Comparison of ENCODE assay signal across 13 cellular contexts in the genomic region with DNA sequence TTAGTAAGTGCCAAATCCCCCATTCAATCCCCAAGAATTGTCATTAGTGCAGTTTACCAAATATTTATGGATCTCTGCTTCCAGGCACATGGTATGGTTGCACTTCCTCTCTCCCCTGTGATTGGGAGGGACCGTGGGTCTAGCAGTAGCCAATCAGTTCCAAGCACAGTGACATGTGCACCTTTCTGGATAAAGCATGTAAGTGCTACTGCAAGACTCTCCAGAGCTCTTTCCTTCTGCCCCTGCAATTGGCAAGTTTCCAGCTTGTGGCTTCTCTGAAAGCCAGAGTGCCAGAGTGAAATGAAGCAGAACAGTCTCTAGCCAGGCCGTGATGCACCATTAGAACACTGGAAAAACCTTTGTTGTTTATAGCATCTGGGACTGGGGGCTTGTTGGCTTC.
DNase-seq lines count a peak whose midpoint lies in the region; ATAC-seq and TF ChIP-seq lines count a peak whose summit lies in the region.
"Had no signal": no experiment of that assay in that cellular context is flagged by ENCODE, and none has a peak within 500 bp of the region (broad histone marks: within the 10 kb centered on the region; RNA-seq: fewer than 3 reads in every experiment).

No MANE protein-coding gene starts in this region.

- H2BK120ac ChIP-seq in IMR-90 (ENCODE audit: low read depth, low read length) = no peak overlapping the region

- no peaks in the 10 kb centered on the region for H3K9me2 ChIP-seq in PC-3 (replicated peaks; ENCODE audit: low read length)
- H3K9me2 ChIP-seq in hepatocyte (replicated peaks; ENCODE audit: insufficient read depth) = no peaks in the 10 kb centered on the region

- H3K27ac ChIP-seq in IMR-90 (ENCODE audit: insufficient read depth, low read length) (no peak overlapping the region), PC-3 (ENCODE audit: low read length) (no peak overlapping the region), hepatocyte (no peak overlapping the region), testis (no peak overlapping the region)
- H3K27ac ChIP-seq: adrenal gland, foreskin keratinocyte, vagina had no signal

- H3K36me3 ChIP-seq in IMR-90 (ENCODE audit: control insufficient read depth, insufficient read depth, low read length) = no peaks in the 10 kb centered on the region
- H3K36me3 ChIP-seq in PC-3 (ENCODE audit: low read depth, low read length) = no peaks in the 10 kb centered on the region
- no peaks in the 10 kb centered on the region for H3K36me3 ChIP-seq in hepatocyte (replicated peaks; ENCODE audit: insufficient read depth, low read depth)
- H3K36me3 ChIP-seq in testis (ENCODE audit: low read depth, missing control alignments) = no peaks in the 10 kb centered on the region
- H3K36me3 ChIP-seq: adrenal gland, vagina had no signal

- intact Hi-C loops in IMR-90 (cut with micrococcal nuclease) = no loop called here
- intact Hi-C loops in PC-3 (cut with micrococcal nuclease) = no loop called here
- intact Hi-C loops in testis (cut with DNase I; ENCODE audit: low total_unique reads) = no loop called here

- H3K9me1 ChIP-seq in IMR-90 (ENCODE audit: insufficient read depth, low read length) = no peaks in the 10 kb centered on the region

- no peak overlapping the region for H3K4me2 ChIP-seq in IMR-90 (ENCODE audit: low read depth, low read length)
- H3K4me2 ChIP-seq in PC-3 (ENCODE audit: low read length) = no peak overlapping the region
- no peak overlapping the region for H3K4me2 ChIP-seq in hepatocyte

- no peaks in the 10 kb centered on the region for H3K79me1 ChIP-seq in IMR-90 (ENCODE audit: low read depth in 1 of 2, low read length in 2 of 2)

- CTCF ChIA-PET in IMR-90 (lab: Yijun Ruan, JAX) (no interaction called here), PC-3 (lab: Charles Lee) (no interaction called here)

- H3K23ac ChIP-seq in IMR-90 (ENCODE audit: low read depth, low read length) = no peak overlapping the region

- H4K5ac ChIP-seq in IMR-90 (ENCODE audit: low read depth, low read length) = no peak overlapping the region

- dilution Hi-C loops in IMR-90 (cut with HindIII; ENCODE audit: low sequenced_read_pairs, unreplicated experiment) = no loop called here

- no peak overlapping the region for H3K4ac ChIP-seq in IMR-90 (ENCODE audit: low read depth, low read length)

- ATAC-seq in IMR-90 (ENCODE audit: low read depth) = no peak
- ATAC-seq in PC-3 = no peak
- no peak for ATAC-seq in GM19452 (IDR thresholded peaks at IDR 0.05; ENCODE audit: unreplicated experiment)
- ATAC-seq in HG02759 (IDR thresholded peaks at IDR 0.05; ENCODE audit: unreplicated experiment) = no peak
- ATAC-seq: foreskin keratinocyte; naive thymus-derived CD4-positive, alpha-beta T cell had no signal

- DNase-seq in CMK (ENCODE audit: low read depth) = peak; percentile 34
- DNase-seq in IMR-90 = peak; percentile 25
- peak; percentile 40 for DNase-seq in PC-3
- peak; percentile 38 for DNase-seq in hepatocyte (ENCODE audit: low spot score)
- DNase-seq in testis = no peak
- no peak for DNase-seq in GM03348 (ENCODE audit: low spot score)
- DNase-seq: activated CD4-positive, alpha-beta T cell treated with anti-CD3 and anti-CD28 coated beads, Interleukin-2, amount 50 U/mL, for 48 hours; foreskin keratinocyte; naive thymus-derived CD4-positive, alpha-beta T cell had no signal

- TF ChIP-seq RAD21 in IMR-90 (IDR thresholded peaks at IDR 0.05; ENCODE audit: low read length) = no peak

- H2BK5ac ChIP-seq in IMR-90 (ENCODE audit: low read depth, low read length, poor library complexity, severe bottlenecking) = no peak overlapping the region

- no peak overlapping the region for H2BK20ac ChIP-seq in IMR-90 (ENCODE audit: low read depth, low read length)

- no peaks in the 10 kb centered on the region for H3K79me2 ChIP-seq in PC-3 (ENCODE audit: low read length)
- H3K79me2 ChIP-seq in hepatocyte = no peaks in the 10 kb centered on the region

- H3K27me3 ChIP-seq in IMR-90 (ENCODE audit: control insufficient read depth, insufficient read depth, low read length) (no peaks in the 10 kb centered on the region), PC-3 (ENCODE audit: low read length) (no peaks in the 10 kb centered on the region), hepatocyte (no peaks in the 10 kb centered on the region), testis (no peaks in the 10 kb centered on the region)
- H3K27me3 ChIP-seq: adrenal gland, foreskin keratinocyte, vagina had no signal

- no peak overlapping the region for H3K56ac ChIP-seq in IMR-90 (ENCODE audit: extremely low read depth, insufficient read depth, low read length)

- H3K4me1 ChIP-seq in IMR-90 (ENCODE audit: control insufficient read depth, insufficient read depth, low read length) (no peaks in the 10 kb centered on the region), PC-3 (ENCODE audit: insufficient read depth, low read length) (no peaks in the 10 kb centered on the region), hepatocyte (ENCODE audit: insufficient read depth) (no peaks in the 10 kb centered on the region), testis (peaks cover 5% of the 10 kb centered on the region)
- H3K4me1 ChIP-seq: adrenal gland, vagina had no signal

- H2AFZ ChIP-seq in IMR-90 (replicated peaks; ENCODE audit: low read length, poor library complexity) (no peak overlapping the region), PC-3 (ENCODE audit: low read length) (no peak overlapping the region), hepatocyte (no peak overlapping the region)

- TF ChIP-seq CTCF in IMR-90 (conservative IDR thresholded peaks at IDR 0.05; ENCODE audit: low read depth, low read length) (no peak), PC-3 (conservative IDR thresholded peaks at IDR 0.05; ENCODE audit: low read depth, low read length) (no peak), hepatocyte (IDR thresholded peaks at IDR 0.05; ENCODE audit: poor library complexity) (no peak), testis (IDR thresholded peaks at IDR 0.05) (no peak)

- no peak overlapping the region for H3K18ac ChIP-seq in IMR-90 (ENCODE audit: low read depth, low read length)

- H2BK15ac ChIP-seq in IMR-90 (ENCODE audit: low read depth, low read length) = no peak overlapping the region

- H3K9ac ChIP-seq in IMR-90 (ENCODE audit: low read depth, low read length) (no peak overlapping the region), PC-3 (ENCODE audit: low read length) (no peak overlapping the region)

- no peak overlapping the region for H3K14ac ChIP-seq in IMR-90 (replicated peaks; ENCODE audit: low read depth, low read length)

- no peaks in the 10 kb centered on the region for H3F3A ChIP-seq in PC-3 (ENCODE audit: low read length, unreplicated experiment)

- no peak overlapping the region for H2AK5ac ChIP-seq in IMR-90 (ENCODE audit: low read depth, low read length)

- H4K91ac ChIP-seq in IMR-90 (ENCODE audit: insufficient read depth, low read depth, low read length) = no peak overlapping the region

- no peak overlapping the region for H4K8ac ChIP-seq in IMR-90 (ENCODE audit: low read depth in 2 of 2, low read length in 2 of 2)

- BruUV-seq in IMR-90 (replicated peaks; lab: Mats Ljungman, UMichigan) = no TSS peak
- BruUV-seq in PC-3 (replicated peaks; lab: Mats Ljungman, UMichigan) = no TSS peak

- H2AK9ac ChIP-seq in IMR-90 (replicated peaks; ENCODE audit: low read depth, low read length, poor library complexity) = no peak overlapping the region

- POLR2A ChIA-PET in IMR-90 (lab: Charles Lee; ENCODE audit: unreplicated experiment) = no interaction called here
- POLR2A ChIA-PET in PC-3 (lab: Charles Lee; ENCODE audit: unreplicated experiment) = no interaction called here

- H4K20me1 ChIP-seq in IMR-90 (ENCODE audit: insufficient read depth, low read length) (no peaks in the 10 kb centered on the region), PC-3 (ENCODE audit: low read length) (no peaks in the 10 kb centered on the region), hepatocyte (ENCODE audit: insufficient read depth, poor library complexity, severe bottlenecking) (no peaks in the 10 kb centered on the region)

- in situ Hi-C loops in IMR-90 (cut with MboI; ENCODE audit: low sequenced_read_pairs) = no loop called here

- H3K9me3 ChIP-seq in IMR-90 (ENCODE audit: control insufficient read depth, insufficient read depth, low read length) (no peaks in the 10 kb centered on the region), PC-3 (ENCODE audit: low read length) (0 out of 2 replicates have a peak, but pooled peaks cover 9% of the 10 kb centered on the region), hepatocyte (ENCODE audit: low read depth) (no peaks in the 10 kb centered on the region), testis (no peaks in the 10 kb centered on the region)
- H3K9me3 ChIP-seq: adrenal gland, vagina had no signal

- H3K4me3 ChIP-seq in IMR-90 (ENCODE audit: insufficient read depth, low read depth, low read length) (no peak overlapping the region), PC-3 (ENCODE audit: low read length) (no peak overlapping the region), hepatocyte (no peak overlapping the region), testis (no peak overlapping the region)
- H3K4me3 ChIP-seq: adrenal gland, vagina had no signal

- WGBS in IMR-90 (ENCODE audit: extremely low coverage in 2 of 2, insufficient read length in 1 of 2), 2 experiments = no CpG with 5 or more reads among the region's 2 CpGs
- WGBS in hepatocyte (ENCODE audit: low lambda C conversion rate, missing lambda C conversion rate) = 71% methylated on average over 2 of the region's 2 CpGs
- 58 to 75% methylated on average over 2 of the region's 2 CpGs for WGBS in testis, 2 donors

- TF ChIP-seq POLR2A in IMR-90 (IDR thresholded peaks at IDR 0.05; ENCODE audit: low read depth, low read length) (no peak), testis (IDR thresholded peaks at IDR 0.05) (no peak)

TF ChIP-seq in IMR-90, 13 proteins besides CTCF, POLR2A, EP300 and RAD21 (continues in another document):
- no peak for TF ChIP-seq CEBPB (IDR thresholded peaks at IDR 0.05; ENCODE audit: low read depth, low read length)
- TF ChIP-seq RCOR1 (IDR thresholded peaks at IDR 0.05; ENCODE audit: insufficient replicate concordance, low read length) = no peak
- TF ChIP-seq, protein P1, sequence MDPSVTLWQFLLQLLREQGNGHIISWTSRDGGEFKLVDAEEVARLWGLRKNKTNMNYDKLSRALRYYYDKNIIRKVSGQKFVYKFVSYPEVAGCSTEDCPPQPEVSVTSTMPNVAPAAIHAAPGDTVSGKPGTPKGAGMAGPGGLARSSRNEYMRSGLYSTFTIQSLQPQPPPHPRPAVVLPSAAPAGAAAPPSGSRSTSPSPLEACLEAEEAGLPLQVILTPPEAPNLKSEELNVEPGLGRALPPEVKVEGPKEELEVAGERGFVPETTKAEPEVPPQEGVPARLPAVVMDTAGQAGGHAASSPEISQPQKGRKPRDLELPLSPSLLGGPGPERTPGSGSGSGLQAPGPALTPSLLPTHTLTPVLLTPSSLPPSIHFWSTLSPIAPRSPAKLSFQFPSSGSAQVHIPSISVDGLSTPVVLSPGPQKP (IDR thresholded peaks at IDR 0.05; ENCODE audit: borderline replicate concordance, low read depth, low read length) = no peak
- TF ChIP-seq CHD1 (IDR thresholded peaks at IDR 0.05; ENCODE audit: low read depth, low read length) = no peak

Comparison
In these comparisons a context has a peak if more than half of its experiments do, and no peak if none do; other contexts are left out.
1. DNase-seq: peak in CMK (single experiment), IMR-90 (single experiment), PC-3 (single experiment) and hepatocyte (single experiment); none in testis (single experiment) and GM03348 (single experiment).